Comparison of ENCODE assay signal across 13 cellular contexts in genomic region chr14:32426596-32427408, GRCh38.
A peak's percentile ranks its signal among the peaks of the same experiment; 100 is the strongest.
DNase-seq lines count a peak whose midpoint lies in the region; ATAC-seq and TF ChIP-seq lines count a peak whose summit lies in the region.
"Had no signal": no experiment of that assay in that cellular context is flagged by ENCODE, and none has a peak within 500 bp of the region (broad histone marks: within the 10 kb centered on the region; RNA-seq: fewer than 3 reads in every experiment).

No MANE protein-coding gene starts in this region.

- H3K27me3 ChIP-seq in heart right ventricle (no peaks in the 10 kb centered on the region), sigmoid colon (no peaks in the 10 kb centered on the region)
- H3K27me3 ChIP-seq: hepatocyte had no signal

- WGBS in heart right ventricle, 2 donors = 53 to 54% methylated on average over 8 of the region's 8 CpGs
- 84 to 86% methylated on average over 8 of the region's 8 CpGs for WGBS in sigmoid colon, 2 donors

- intact Hi-C loops in heart right ventricle (cut with DNase I) (no loop called here), sigmoid colon (cut with DNase I) (no loop called here)

- H3K4me3 ChIP-seq in heart right ventricle = no peak overlapping the region
- H3K4me3 ChIP-seq in sigmoid colon = no peak overlapping the region
- H3K4me3 ChIP-seq: hepatocyte had no signal

- peaks cover 0 to 33% (median 3%) of the 10 kb centered on the region in 9 donors for H3K4me1 ChIP-seq in heart right ventricle
- H3K4me1 ChIP-seq in sigmoid colon = peaks cover 0 to 39% (median 15%) of the 10 kb centered on the region in 4 donors

- no peak for TF ChIP-seq POLR2A in sigmoid colon (IDR thresholded peaks at IDR 0.05)

- ATAC-seq in heart right ventricle (peak; percentile 34 to 79 (median 70)), GM21723 (IDR thresholded peaks at IDR 0.05; ENCODE audit: unreplicated experiment) (no peak), HG02840 (IDR thresholded peaks at IDR 0.05; ENCODE audit: low FRiP score, unreplicated experiment) (no peak)

- peak; percentile 20 for DNase-seq in NCI-H1436 (lab: John Stamatoyannopoulos, UW)
- DNase-seq in NCI-H1436 treated with DMSO at 0.1 percent for 48 hours (lab: John Stamatoyannopoulos, UW) = no peak
- peak; percentile 12 for DNase-seq in SK-N-DZ (ENCODE audit: low spot score)
- DNase-seq in heart right ventricle = no peak
- DNase-seq in sigmoid colon = no peak
- no peak for DNase-seq in KG1 (lab: John Stamatoyannopoulos, UW)
- DNase-seq: CD4-positive, alpha-beta T cell; erythroblast; KBM-7; NCI-H1694 had no signal

- no peak for TF ChIP-seq EP300 in sigmoid colon (IDR thresholded peaks at IDR 0.05)

- H3K9me3 ChIP-seq in heart right ventricle = peaks cover 0 to 10% (median 0%) of the 10 kb centered on the region in 11 donors
- H3K9me3 ChIP-seq in sigmoid colon = no peaks in the 10 kb centered on the region

- no peaks in the 10 kb centered on the region for H3K36me3 ChIP-seq in heart right ventricle
- H3K36me3 ChIP-seq in sigmoid colon = no peaks in the 10 kb centered on the region

- peak overlapping the region in 9 of 10 donors; percentile 33 to 74 (median 61) for H3K27ac ChIP-seq in heart right ventricle
- H3K27ac ChIP-seq in sigmoid colon = peak overlapping the region; percentile 61 to 83 (median 76)
- H3K27ac ChIP-seq: hepatocyte had no signal

- TF ChIP-seq CTCF in heart right ventricle (IDR thresholded peaks at IDR 0.05) (no peak), sigmoid colon (IDR thresholded peaks at IDR 0.05) (no peak)

Comparison
In these comparisons a context has a peak if more than half of its experiments do, and no peak if none do; other contexts are left out.
1. DNase-seq: peak in NCI-H1436 (single experiment) and SK-N-DZ (single experiment); none in NCI-H1436 treated with DMSO at 0.1 percent for 48 hours (single experiment), heart right ventricle (0 of 2), sigmoid colon (single experiment) and KG1 (single experiment).
2. ATAC-seq: peak in heart right ventricle (8 of 8); none in GM21723 (single experiment) and HG02840 (single experiment).